Comparison of ENCODE assay signal across 17 cellular contexts in the genomic region with DNA sequence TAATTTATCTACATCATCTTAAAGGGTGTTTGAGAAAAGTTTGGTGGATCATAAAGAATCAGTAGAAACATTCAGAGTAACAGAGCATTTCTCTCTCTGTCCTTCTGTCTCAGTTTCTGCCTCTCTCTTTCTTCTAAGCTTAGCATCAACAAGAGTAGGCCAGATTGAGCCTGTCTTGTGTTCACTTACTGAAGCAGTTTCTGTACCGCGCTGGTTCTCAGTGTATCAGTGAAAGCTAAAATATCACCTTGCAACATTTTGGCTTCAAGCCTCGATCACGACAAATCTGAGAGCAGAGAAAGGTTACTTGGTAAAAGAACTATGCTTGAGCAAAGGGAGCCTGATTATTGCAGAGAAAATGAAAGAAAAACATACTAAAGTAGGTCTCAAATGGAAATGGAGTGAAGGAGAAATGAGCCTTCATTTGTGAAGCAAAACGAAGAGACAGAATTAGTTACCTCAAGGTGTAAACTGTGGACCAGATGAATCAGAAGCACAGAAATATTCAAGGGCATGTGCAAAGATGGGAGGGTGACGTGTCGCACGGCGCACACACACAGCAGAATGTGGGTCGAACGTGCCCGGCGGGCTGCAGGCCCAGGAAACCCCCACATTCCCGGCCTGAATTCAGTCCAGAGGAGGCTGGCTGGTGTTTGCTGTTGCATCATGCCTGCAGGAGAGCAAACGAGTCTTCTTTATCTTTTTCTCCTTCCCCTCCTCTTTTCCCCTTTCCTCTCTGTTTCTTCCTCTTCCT.
"Had no signal": no experiment of that assay in that cellular context is flagged by ENCODE, and none has a peak within 500 bp of the region (broad histone marks: within the 10 kb centered on the region; RNA-seq: fewer than 3 reads in every experiment).

No MANE protein-coding gene starts in this region.

- H3K9me3 Mint-ChIP-seq: activated CD8-positive, alpha-beta T cell treated with anti-CD3 and anti-CD28 coated beads for 36 hours; activated T-helper 1 cell treated with anti-CD3 and anti-CD28 coated beads, Interleukin-12 subunit alpha, Interleukin-12 subunit beta, Interleukin-2, Interleukin-4 antibody, amounts not matched to agents 30 ng/mL and 10 ng/mL and 1 ng/mL, durations not matched to agents 14 hours and 24 hours and 36 hours; natural killer cell had no signal

- ATAC-seq: activated CD4-positive, alpha-beta T cell treated with anti-CD3 and anti-CD28 coated beads for 36 hours; activated CD8-positive, alpha-beta T cell treated with anti-CD3 and anti-CD28 coated beads for 36 hours; left lung; mucosa of descending colon; natural killer cell; T-cell had no signal

- H3K27ac ChIP-seq: left lung, SK-N-MC, WERI-Rb-1 had no signal

- H3K4me1 ChIP-seq: left lung had no signal

- H3K27me3 Mint-ChIP-seq: activated CD8-positive, alpha-beta T cell treated with anti-CD3 and anti-CD28 coated beads for 36 hours had no signal

- H3K36me3 ChIP-seq: left lung, WERI-Rb-1 had no signal

- H3K4me1 Mint-ChIP-seq: activated CD4-positive, alpha-beta T cell treated with anti-CD3 and anti-CD28 coated beads for 36 hours; natural killer cell; T-cell had no signal

- H3K27ac Mint-ChIP-seq: activated CD4-positive, alpha-beta T cell treated with anti-CD3 and anti-CD28 coated beads for 36 hours; activated CD8-positive, alpha-beta T cell treated with anti-CD3 and anti-CD28 coated beads for 36 hours; activated T-helper 1 cell treated with anti-CD3 and anti-CD28 coated beads, Interleukin-12 subunit alpha, Interleukin-12 subunit beta, Interleukin-2, Interleukin-4 antibody, amounts not matched to agents 30 ng/mL and 10 ng/mL and 1 ng/mL, durations not matched to agents 14 hours and 24 hours and 36 hours; natural killer cell; T-cell had no signal

- H3K36me3 Mint-ChIP-seq: natural killer cell, T-cell had no signal

- H3K27me3 ChIP-seq: left lung had no signal

- H3K4me3 ChIP-seq: left lung, mucosa of descending colon, SK-N-MC had no signal

- H3K4me3 Mint-ChIP-seq: activated CD4-positive, alpha-beta T cell treated with anti-CD3 and anti-CD28 coated beads for 36 hours; activated CD8-positive, alpha-beta T cell treated with anti-CD3 and anti-CD28 coated beads for 36 hours; activated T-helper 1 cell treated with anti-CD3 and anti-CD28 coated beads, Interleukin-12 subunit alpha, Interleukin-12 subunit beta, Interleukin-2, Interleukin-4 antibody, amounts not matched to agents 30 ng/mL and 10 ng/mL and 1 ng/mL, durations not matched to agents 14 hours and 24 hours and 36 hours; natural killer cell; T-cell had no signal

- DNase-seq: activated CD4-positive, alpha-beta T cell treated with anti-CD3 and anti-CD28 coated beads for 36 hours; activated CD8-positive, alpha-beta memory T cell treated with anti-CD3 and anti-CD28 coated beads, Interleukin-2, amount 50 U/mL, for 48 hours; activated CD8-positive, alpha-beta T cell treated with anti-CD3 and anti-CD28 coated beads for 36 hours; activated naive CD4-positive, alpha-beta T cell treated with Interleukin-2 at 50 U/mL for 16 hours; cortex of kidney; effector memory CD4-positive, alpha-beta T cell; erythroblast; hippocampal formation; left lung; mucosa of descending colon; natural killer cell; small intestine; T-cell; T1000; WERI-Rb-1 had no signal
